Comparison of ENCODE assay signal across 8 cellular contexts in genomic region chr1:157969693-157970485, GRCh38. TPM values are rescaled to one million over a fixed set of nuclear protein-coding genes. Genes with fewer than 3 reads are reported as not detected.
DNase-seq lines count a peak whose midpoint lies in the region; ATAC-seq and TF ChIP-seq lines count a peak whose summit lies in the region.

No MANE protein-coding gene starts in this region.

- H3K4me2 ChIP-seq in BLaER1, result peak overlapping the region; percentile 82
- H3K4me2 ChIP-seq in HCT116 (ENCODE audit: low read length), result no peak overlapping the region

- intact Hi-C loops in HCT116 (cut with micrococcal nuclease), result loop anchor here (1.0 to 10.0 kb wide), 3 partner anchors 117 to 1105 kb away; partner anchors contain the start of gene AIM2

- POLR2A ChIA-PET in HCT116 (lab: Charles Lee), result no interaction called here

- TF ChIP-seq CTCF in HCT116 (IDR thresholded peaks at IDR 0.05 in 2 of 3, conservative IDR thresholded peaks at IDR 0.05 in 1 of 3; ENCODE audit: borderline replicate concordance in 1 of 3, insufficient read depth in 1 of 3, low read depth in 2 of 3, low read length in 2 of 3) (peak; percentile 88 to 93 (median 89)), fibroblast of the aortic adventitia (IDR thresholded peaks at IDR 0.05; ENCODE audit: insufficient read depth, low read length) (peak; percentile 97)

- BruUV-seq in HCT116 (replicated peaks; lab: Mats Ljungman, UMichigan), result no TSS peak

- no peaks in the 10 kb centered on the region for H3K79me2 ChIP-seq in HCT116 (ENCODE audit: insufficient read depth, low read length)

- H4K20me1 ChIP-seq in BLaER1 (no peaks in the 10 kb centered on the region), HCT116 (ENCODE audit: insufficient read depth) (no peaks in the 10 kb centered on the region)

- H3K27ac ChIP-seq in BLaER1, result peak overlapping the region; percentile 88
- no peak overlapping the region for H3K27ac ChIP-seq in HCT116 (ENCODE audit: low read depth, low read length)
- H3K27ac ChIP-seq in SJSA1, result no peak overlapping the region

- CTCF ChIA-PET in HCT116 (lab: Charles Lee), result interaction anchor here (1.5 to 16.1 kb wide), 4 partner anchors 9 to 149 kb away, joined by 3 to 393 read pairs (median 6); no protein-coding TSS in a partner anchor

- no peaks in the 10 kb centered on the region for H3K9me2 ChIP-seq in HCT116 (ENCODE audit: insufficient read depth)

- peak; percentile 80 for TF ChIP-seq RAD21 in HCT116 (IDR thresholded peaks at IDR 0.05; ENCODE audit: low read depth)

- H3K4me3 ChIP-seq in BLaER1 (no peak overlapping the region), HCT116 (replicated peaks in 1 of 2; ENCODE audit: low read depth in 1 of 2, low read length in 2 of 2) (no peak overlapping the region), SJSA1 (no peak overlapping the region), fibroblast of the aortic adventitia (ENCODE audit: low read depth, low read length) (no peak overlapping the region)

- H3K27me3 ChIP-seq in BLaER1, result no peaks in the 10 kb centered on the region
- H3K27me3 ChIP-seq in HCT116 (ENCODE audit: insufficient read depth, low read length), result no peaks in the 10 kb centered on the region
- H3K27me3 ChIP-seq in SJSA1 (replicated peaks), result no peaks in the 10 kb centered on the region

- TF ChIP-seq POLR2A in HCT116 (IDR thresholded peaks at IDR 0.05; ENCODE audit: borderline replicate concordance, extremely low read depth, insufficient read depth, insufficient read length), result no peak

- H3K9me3 ChIP-seq in BLaER1 (peaks cover 25% of the 10 kb centered on the region), HCT116 (ENCODE audit: control insufficient read depth in 1 of 2, insufficient read depth in 1 of 2, low read depth in 1 of 2, low read length in 2 of 2) (no peaks in the 10 kb centered on the region), SJSA1 (replicated peaks) (no peaks in the 10 kb centered on the region; the same call in 1 of the 2 replicates)

- RAD21 ChIA-PET in HCT116 (lab: Charles Lee; ENCODE audit: low non-redundant PET in 1 of 2, low total read pairs in 2 of 2, uncharacterized antibody in 2 of 2, unreplicated experiment in 2 of 2), result interaction anchor here in 1 of 2 experiments (0.9 kb wide), 1 partner anchor 152 kb away, joined by 4 read pairs; no protein-coding TSS in a partner anchor

- ATAC-seq in HCT116 (peak; percentile 93), GM18519 (IDR thresholded peaks at IDR 0.05; ENCODE audit: low FRiP score, unreplicated experiment) (no peak), GM21619 (IDR thresholded peaks at IDR 0.05; ENCODE audit: unreplicated experiment) (no peak), GM21825 (IDR thresholded peaks at IDR 0.05; ENCODE audit: unreplicated experiment) (no peak)

- H3K4me1 ChIP-seq in BLaER1 (peaks cover 23% of the 10 kb centered on the region), HCT116 (ENCODE audit: control insufficient read depth in 1 of 2, insufficient read depth in 2 of 2, low read length in 2 of 2) (no peaks in the 10 kb centered on the region), SJSA1 (replicated peaks) (peaks cover 15% of the 10 kb centered on the region)

- DNase-seq in HCT116 (ENCODE audit: low read depth, low spot score), result peak; percentile 41
- peak; percentile 46 to 56 for DNase-seq in SJSA1 (ENCODE audit: low read depth in 1 of 2, low spot score in 2 of 2)
- peak; percentile 95 for DNase-seq in fibroblast of the aortic adventitia (ENCODE audit: low read depth)
- peak; percentile 64 for DNase-seq in retina

- H3K9ac ChIP-seq in BLaER1, result peak overlapping the region; percentile 72; the same call in 1 of the 2 replicates
- no peak overlapping the region for H3K9ac ChIP-seq in HCT116 (ENCODE audit: low read length)

- no peaks in the 10 kb centered on the region; the same call in 1 of the 2 replicates for H3K36me3 ChIP-seq in BLaER1
- no peaks in the 10 kb centered on the region for H3K36me3 ChIP-seq in HCT116 (ENCODE audit: control insufficient read depth in 1 of 2, insufficient read depth in 2 of 2, low read length in 2 of 2)
- no peaks in the 10 kb centered on the region for H3K36me3 ChIP-seq in SJSA1

- no peak overlapping the region for H2AFZ ChIP-seq in HCT116 (ENCODE audit: low read depth, low read length, poor library complexity, severe bottlenecking)

TF ChIP-seq in HCT116, 20 proteins besides CTCF, POLR2A, EP300 and RAD21:
- TF ChIP-seq ZBTB33 (IDR thresholded peaks at IDR 0.05; ENCODE audit: extremely low read depth, insufficient replicate concordance, low read length), result no peak
- no peak for TF ChIP-seq EZH2 (IDR thresholded peaks at IDR 0.05)
- TF ChIP-seq MAX (IDR thresholded peaks at IDR 0.05), result no peak
- TF ChIP-seq SRF (IDR thresholded peaks at IDR 0.05; ENCODE audit: low read depth), result no peak
- no peak for TF ChIP-seq EZH2phosphoT487 (IDR thresholded peaks at IDR 0.05; ENCODE audit: borderline replicate concordance)
- no peak for TF ChIP-seq TCF7L2 (IDR thresholded peaks at IDR 0.05; ENCODE audit: borderline replicate concordance, extremely low read depth, insufficient read depth, insufficient read length)
- no peak for TF ChIP-seq SP1 (IDR thresholded peaks at IDR 0.05; ENCODE audit: low read depth)
- no peak for TF ChIP-seq POLR2AphosphoS5 (IDR thresholded peaks at IDR 0.05; ENCODE audit: low read depth, low read length)
- no peak for TF ChIP-seq JUND (IDR thresholded peaks at IDR 0.05)
- no peak for TF ChIP-seq SIN3A (IDR thresholded peaks at IDR 0.05; ENCODE audit: low read depth)
- no peak for TF ChIP-seq FOSL1 (IDR thresholded peaks at IDR 0.05; ENCODE audit: low read depth)
- no peak for TF ChIP-seq ZFX (IDR thresholded peaks at IDR 0.05)
- no peak for TF ChIP-seq ATF3 (IDR thresholded peaks at IDR 0.05)
- TF ChIP-seq EGR1 (IDR thresholded peaks at IDR 0.05; ENCODE audit: low read depth), result no peak
- no peak for TF ChIP-seq ZNF274 (IDR thresholded peaks at IDR 0.05; ENCODE audit: low read depth, low read length)

RNA-seq across cellular contexts. Expression of gene KIRREL1, which starts 23.6 kb away (rescaled TPM):
- 20.0 TPM for total RNA-seq in HCT116 (2021; ENCODE audit: unreplicated experiment)
- polyA plus RNA-seq in HCT116 (2012), result 12.6 and 14.3 TPM in 2 replicates
- 83.9 and 123 TPM in 2 replicates for total RNA-seq in SJSA1 (2014; rRNA removed; shearing (Covaris generic))
- 96.8 and 96.9 TPM in 2 replicates for total RNA-seq in fibroblast of the aortic adventitia (ENCODE audit: low replicate concordance)

Comparison
In these comparisons a context has a peak if more than half of its experiments do, and no peak if none do; other contexts are left out.
1. DNase-seq: peak in every context shown above with its lines; median percentile 95 in fibroblast of the aortic adventitia; 64 in retina; 51 in SJSA1; 41 in HCT116.